18 cellular contexts compared by ENCODE assay signal in genomic region chr9:15069106-15069505, GRCh38.
"Had no signal": no experiment of that assay in that cellular context is flagged by ENCODE, and none has a peak within 500 bp of the region (broad histone marks: within the 10 kb centered on the region; RNA-seq: fewer than 3 reads in every experiment).

No MANE protein-coding gene starts in this region.

- H3K9me3 ChIP-seq: mucosa of descending colon, ovary, right lobe of liver, suprapubic skin, tibial nerve, uterus had no signal

- H3K4me1 ChIP-seq: left ventricle myocardium inferior, right atrium auricular region, right lobe of liver, suprapubic skin, tibial nerve, uterus had no signal

- H3K4me3 ChIP-seq: left ventricle myocardium inferior, lung, mucosa of descending colon, ovary, right atrium auricular region, right lobe of liver, suprapubic skin, tibial nerve, uterus had no signal

- H3K27ac ChIP-seq: left ventricle myocardium inferior, ovary, right atrium auricular region, right lobe of liver, suprapubic skin, tibial nerve, uterus had no signal

- H3K36me3 ChIP-seq: left ventricle myocardium inferior, ovary, right atrium auricular region, right lobe of liver, suprapubic skin, tibial nerve, uterus had no signal

- DNase-seq: hypothalamus; immature natural killer cell; kidney; left colon; left ventricle myocardium inferior; midbrain; mucosa of descending colon; naive thymus-derived CD4-positive, alpha-beta T cell; ovary; right lobe of liver; stimulated activated CD4-positive, alpha-beta T cell treated with anti-CD3 and anti-CD28 coated beads, Interleukin-12 subunit alpha, Interleukin-12 subunit beta, amount 100 ng/mL, for 4 hours; stimulated activated CD4-positive, alpha-beta T cell treated with anti-CD3 and anti-CD28 coated beads, Interleukin-4, amount 100 ng/mL, for 24 hours; stimulated activated naive CD4-positive, alpha-beta T cell; uterus had no signal

- H3K27me3 ChIP-seq: ovary, right atrium auricular region, right lobe of liver, suprapubic skin, tibial nerve, uterus had no signal
